ENCODE assay signal across 2 cellular contexts in genomic region chr14:102109332-102109731, GRCh38.
TF ChIP-seq lines count a peak whose summit lies in the region.

No MANE protein-coding gene starts in this region.

TF ChIP-seq in K562, 482 proteins besides CTCF, POLR2A, EP300 and RAD21:
- TF ChIP-seq ZNF431 (CRISPR knock-in tag; IDR thresholded peaks at IDR 0.05) = peak; percentile 94

TF ChIP-seq in HepG2, 621 proteins besides CTCF, POLR2A, EP300 and RAD21:
- TF ChIP-seq ZNF431 (CRISPR knock-in tag; IDR thresholded peaks at IDR 0.05; ENCODE audit: borderline replicate concordance, low read depth) = peak; percentile 63; the same call in 1 of the 2 replicates
